In the genomic region with DNA sequence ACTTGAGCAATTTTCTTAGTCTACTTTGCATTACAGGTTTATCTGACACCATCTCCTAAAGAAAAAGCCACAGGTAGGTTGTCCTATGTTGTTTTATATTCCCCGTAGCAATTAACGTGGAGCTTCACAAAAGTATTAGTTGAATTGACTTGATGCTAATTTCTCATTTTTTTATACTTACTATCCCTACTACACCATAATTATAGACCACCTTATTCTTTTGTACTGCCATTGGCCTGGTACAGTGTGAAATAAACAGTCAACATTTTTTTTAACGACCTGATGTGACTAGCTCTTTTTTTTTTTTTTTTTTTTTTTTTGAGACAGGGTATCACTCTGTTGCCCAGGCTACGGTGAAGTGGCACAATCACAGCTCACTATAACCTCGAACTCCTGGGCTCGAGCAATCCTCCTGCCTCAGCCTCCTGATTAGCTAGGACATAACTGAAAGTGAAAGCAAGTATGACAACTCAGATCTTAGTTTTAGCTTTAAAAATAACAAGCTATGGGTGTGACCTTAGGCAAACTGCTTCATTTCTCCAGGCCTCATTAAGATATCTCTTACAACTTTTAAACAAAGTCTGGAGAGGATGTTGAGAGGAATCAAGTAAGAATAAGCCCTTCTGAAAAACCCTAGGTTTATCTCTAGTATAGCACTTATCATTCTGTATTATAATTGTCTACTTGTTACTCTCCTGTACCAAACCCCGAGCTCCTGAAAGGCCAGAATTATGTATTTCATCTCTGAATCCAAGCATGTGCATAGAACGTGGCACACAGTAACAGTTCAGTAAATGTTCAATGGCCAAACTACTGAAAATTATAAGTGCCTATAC, we compare ENCODE assay signal across 1 cellular context.
A peak's percentile ranks its signal among the peaks of the same experiment; 100 is the strongest.
TF ChIP-seq lines count a peak whose summit lies in the region.

No MANE protein-coding gene starts in this region.

TF ChIP-seq in K562, 482 proteins besides CTCF, POLR2A, EP300 and RAD21 (continued from another document and continues in another):
- TF ChIP-seq, protein P1, sequence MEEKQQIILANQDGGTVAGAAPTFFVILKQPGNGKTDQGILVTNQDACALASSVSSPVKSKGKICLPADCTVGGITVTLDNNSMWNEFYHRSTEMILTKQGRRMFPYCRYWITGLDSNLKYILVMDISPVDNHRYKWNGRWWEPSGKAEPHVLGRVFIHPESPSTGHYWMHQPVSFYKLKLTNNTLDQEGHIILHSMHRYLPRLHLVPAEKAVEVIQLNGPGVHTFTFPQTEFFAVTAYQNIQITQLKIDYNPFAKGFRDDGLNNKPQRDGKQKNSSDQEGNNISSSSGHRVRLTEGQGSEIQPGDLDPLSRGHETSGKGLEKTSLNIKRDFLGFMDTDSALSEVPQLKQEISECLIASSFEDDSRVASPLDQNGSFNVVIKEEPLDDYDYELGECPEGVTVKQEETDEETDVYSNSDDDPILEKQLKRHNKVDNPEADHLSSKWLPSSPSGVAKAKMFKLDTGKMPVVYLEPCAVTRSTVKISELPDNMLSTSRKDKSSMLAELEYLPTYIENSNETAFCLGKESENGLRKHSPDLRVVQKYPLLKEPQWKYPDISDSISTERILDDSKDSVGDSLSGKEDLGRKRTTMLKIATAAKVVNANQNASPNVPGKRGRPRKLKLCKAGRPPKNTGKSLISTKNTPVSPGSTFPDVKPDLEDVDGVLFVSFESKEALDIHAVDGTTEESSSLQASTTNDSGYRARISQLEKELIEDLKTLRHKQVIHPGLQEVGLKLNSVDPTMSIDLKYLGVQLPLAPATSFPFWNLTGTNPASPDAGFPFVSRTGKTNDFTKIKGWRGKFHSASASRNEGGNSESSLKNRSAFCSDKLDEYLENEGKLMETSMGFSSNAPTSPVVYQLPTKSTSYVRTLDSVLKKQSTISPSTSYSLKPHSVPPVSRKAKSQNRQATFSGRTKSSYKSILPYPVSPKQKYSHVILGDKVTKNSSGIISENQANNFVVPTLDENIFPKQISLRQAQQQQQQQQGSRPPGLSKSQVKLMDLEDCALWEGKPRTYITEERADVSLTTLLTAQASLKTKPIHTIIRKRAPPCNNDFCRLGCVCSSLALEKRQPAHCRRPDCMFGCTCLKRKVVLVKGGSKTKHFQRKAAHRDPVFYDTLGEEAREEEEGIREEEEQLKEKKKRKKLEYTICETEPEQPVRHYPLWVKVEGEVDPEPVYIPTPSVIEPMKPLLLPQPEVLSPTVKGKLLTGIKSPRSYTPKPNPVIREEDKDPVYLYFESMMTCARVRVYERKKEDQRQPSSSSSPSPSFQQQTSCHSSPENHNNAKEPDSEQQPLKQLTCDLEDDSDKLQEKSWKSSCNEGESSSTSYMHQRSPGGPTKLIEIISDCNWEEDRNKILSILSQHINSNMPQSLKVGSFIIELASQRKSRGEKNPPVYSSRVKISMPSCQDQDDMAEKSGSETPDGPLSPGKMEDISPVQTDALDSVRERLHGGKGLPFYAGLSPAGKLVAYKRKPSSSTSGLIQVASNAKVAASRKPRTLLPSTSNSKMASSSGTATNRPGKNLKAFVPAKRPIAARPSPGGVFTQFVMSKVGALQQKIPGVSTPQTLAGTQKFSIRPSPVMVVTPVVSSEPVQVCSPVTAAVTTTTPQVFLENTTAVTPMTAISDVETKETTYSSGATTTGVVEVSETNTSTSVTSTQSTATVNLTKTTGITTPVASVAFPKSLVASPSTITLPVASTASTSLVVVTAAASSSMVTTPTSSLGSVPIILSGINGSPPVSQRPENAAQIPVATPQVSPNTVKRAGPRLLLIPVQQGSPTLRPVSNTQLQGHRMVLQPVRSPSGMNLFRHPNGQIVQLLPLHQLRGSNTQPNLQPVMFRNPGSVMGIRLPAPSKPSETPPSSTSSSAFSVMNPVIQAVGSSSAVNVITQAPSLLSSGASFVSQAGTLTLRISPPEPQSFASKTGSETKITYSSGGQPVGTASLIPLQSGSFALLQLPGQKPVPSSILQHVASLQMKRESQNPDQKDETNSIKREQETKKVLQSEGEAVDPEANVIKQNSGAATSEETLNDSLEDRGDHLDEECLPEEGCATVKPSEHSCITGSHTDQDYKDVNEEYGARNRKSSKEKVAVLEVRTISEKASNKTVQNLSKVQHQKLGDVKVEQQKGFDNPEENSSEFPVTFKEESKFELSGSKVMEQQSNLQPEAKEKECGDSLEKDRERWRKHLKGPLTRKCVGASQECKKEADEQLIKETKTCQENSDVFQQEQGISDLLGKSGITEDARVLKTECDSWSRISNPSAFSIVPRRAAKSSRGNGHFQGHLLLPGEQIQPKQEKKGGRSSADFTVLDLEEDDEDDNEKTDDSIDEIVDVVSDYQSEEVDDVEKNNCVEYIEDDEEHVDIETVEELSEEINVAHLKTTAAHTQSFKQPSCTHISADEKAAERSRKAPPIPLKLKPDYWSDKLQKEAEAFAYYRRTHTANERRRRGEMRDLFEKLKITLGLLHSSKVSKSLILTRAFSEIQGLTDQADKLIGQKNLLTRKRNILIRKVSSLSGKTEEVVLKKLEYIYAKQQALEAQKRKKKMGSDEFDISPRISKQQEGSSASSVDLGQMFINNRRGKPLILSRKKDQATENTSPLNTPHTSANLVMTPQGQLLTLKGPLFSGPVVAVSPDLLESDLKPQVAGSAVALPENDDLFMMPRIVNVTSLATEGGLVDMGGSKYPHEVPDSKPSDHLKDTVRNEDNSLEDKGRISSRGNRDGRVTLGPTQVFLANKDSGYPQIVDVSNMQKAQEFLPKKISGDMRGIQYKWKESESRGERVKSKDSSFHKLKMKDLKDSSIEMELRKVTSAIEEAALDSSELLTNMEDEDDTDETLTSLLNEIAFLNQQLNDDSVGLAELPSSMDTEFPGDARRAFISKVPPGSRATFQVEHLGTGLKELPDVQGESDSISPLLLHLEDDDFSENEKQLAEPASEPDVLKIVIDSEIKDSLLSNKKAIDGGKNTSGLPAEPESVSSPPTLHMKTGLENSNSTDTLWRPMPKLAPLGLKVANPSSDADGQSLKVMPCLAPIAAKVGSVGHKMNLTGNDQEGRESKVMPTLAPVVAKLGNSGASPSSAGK (IDR thresholded peaks at IDR 0.05), result peak; percentile 58
- TF ChIP-seq SAP30 (IDR thresholded peaks at IDR 0.05; ENCODE audit: borderline replicate concordance, insufficient read depth, low read depth, low read length, poor library complexity, severe bottlenecking) (no peak), CHD2 (IDR thresholded peaks at IDR 0.05; ENCODE audit: low read depth, low read length) (no peak), MTA3 (IDR thresholded peaks at IDR 0.05; ENCODE audit: borderline replicate concordance) (no peak), IRF2 (CRISPR knock-in tag; IDR thresholded peaks at IDR 0.05) (0 out of 2 replicates have a peak, but pooled peaks have one; percentile 81), ZNF384 (IDR thresholded peaks at IDR 0.05; ENCODE audit: low read depth, low read length) (peak; percentile 80), FOXJ2 (tag; IDR thresholded peaks at IDR 0.05) (no peak), MAFF (IDR thresholded peaks at IDR 0.05; ENCODE audit: low read length) (no peak), KLF1 (tag; IDR thresholded peaks at IDR 0.05) (no peak), RNF2 (IDR thresholded peaks at IDR 0.05) (no peak), ZKSCAN1 (IDR thresholded peaks at IDR 0.05; ENCODE audit: low read depth, low read length) (no peak), BCOR (IDR thresholded peaks at IDR 0.05) (no peak), FUS (optimal IDR thresholded peaks at IDR 0.05; ENCODE audit: low read depth, low read length) (no peak), ZNF444 (CRISPR knock-in tag; IDR thresholded peaks at IDR 0.05) (no peak), ZNF644 (tag; IDR thresholded peaks at IDR 0.05; ENCODE audit: low read depth) (peak; percentile 65; the same call in 1 of the 2 replicates), NR2C2 (CRISPR knock-in tag; IDR thresholded peaks at IDR 0.05) (no peak), NR2C2 (tag; IDR thresholded peaks at IDR 0.05) (peak; percentile 60; the same call in 1 of the 2 replicates), ZNF586 (CRISPR knock-in tag; conservative IDR thresholded peaks at IDR 0.05) (no peak), CEBPB (tag; IDR thresholded peaks at IDR 0.05) (no peak), ZNF263 (CRISPR knock-in tag; IDR thresholded peaks at IDR 0.05; ENCODE audit: borderline replicate concordance) (no peak), L3MBTL2 (IDR thresholded peaks at IDR 0.05) (peak; percentile 59), BCLAF1 (IDR thresholded peaks at IDR 0.05; ENCODE audit: borderline replicate concordance in 1 of 2, control insufficient read depth in 1 of 2, low read depth in 2 of 2, low read length in 1 of 2) (no peak), FOXM1 (IDR thresholded peaks at IDR 0.05; ENCODE audit: low read depth) (peak; percentile 56; the same call in 1 of the 2 replicates), FOXM1 (CRISPR knock-in tag; IDR thresholded peaks at IDR 0.05; ENCODE audit: low read depth) (no peak), ADNP (tag; IDR thresholded peaks at IDR 0.05) (peak; percentile 76), NONO (IDR thresholded peaks at IDR 0.05; ENCODE audit: low read depth in 2 of 2, low read length in 1 of 2) (no peak), ZNF449 (CRISPR knock-in tag; IDR thresholded peaks at IDR 0.05) (no peak), POLR3G (IDR thresholded peaks at IDR 0.05; ENCODE audit: extremely low read depth, insufficient read length, insufficient replicate concordance) (no peak), ZNF445 (CRISPR knock-in tag; IDR thresholded peaks at IDR 0.05; ENCODE audit: low read depth) (no peak), CHCHD3 (CRISPR knock-in tag; IDR thresholded peaks at IDR 0.05) (no peak), MEF2A (IDR thresholded peaks at IDR 0.05; ENCODE audit: control insufficient read depth, low read depth, low read length) (no peak), NFE2 (IDR thresholded peaks at IDR 0.05; ENCODE audit: low read depth) (0 out of 2 replicates have a peak, but pooled peaks have one; percentile 1), GABPA (tag; conservative IDR thresholded peaks at IDR 0.05; ENCODE audit: low read depth) (0 out of 2 replicates have a peak, but pooled peaks have one; percentile 16), NCOR1 (IDR thresholded peaks at IDR 0.05) (no peak)
- TF ChIP-seq, protein P2, sequence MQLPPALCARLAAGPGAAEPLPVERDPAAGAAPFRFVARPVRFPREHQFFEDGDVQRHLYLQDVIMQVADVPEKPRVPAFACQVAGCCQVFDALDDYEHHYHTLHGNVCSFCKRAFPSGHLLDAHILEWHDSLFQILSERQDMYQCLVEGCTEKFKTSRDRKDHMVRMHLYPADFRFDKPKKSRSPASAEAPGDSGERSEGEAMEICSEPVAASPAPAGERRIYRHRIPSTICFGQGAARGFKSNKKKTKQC (CRISPR knock-in tag; IDR thresholded peaks at IDR 0.05), result no peak
- TF ChIP-seq, protein P3, sequence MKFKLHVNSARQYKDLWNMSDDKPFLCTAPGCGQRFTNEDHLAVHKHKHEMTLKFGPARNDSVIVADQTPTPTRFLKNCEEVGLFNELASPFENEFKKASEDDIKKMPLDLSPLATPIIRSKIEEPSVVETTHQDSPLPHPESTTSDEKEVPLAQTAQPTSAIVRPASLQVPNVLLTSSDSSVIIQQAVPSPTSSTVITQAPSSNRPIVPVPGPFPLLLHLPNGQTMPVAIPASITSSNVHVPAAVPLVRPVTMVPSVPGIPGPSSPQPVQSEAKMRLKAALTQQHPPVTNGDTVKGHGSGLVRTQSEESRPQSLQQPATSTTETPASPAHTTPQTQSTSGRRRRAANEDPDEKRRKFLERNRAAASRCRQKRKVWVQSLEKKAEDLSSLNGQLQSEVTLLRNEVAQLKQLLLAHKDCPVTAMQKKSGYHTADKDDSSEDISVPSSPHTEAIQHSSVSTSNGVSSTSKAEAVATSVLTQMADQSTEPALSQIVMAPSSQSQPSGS (CRISPR knock-in tag; IDR thresholded peaks at IDR 0.05), result no peak
- TF ChIP-seq, protein P4, sequence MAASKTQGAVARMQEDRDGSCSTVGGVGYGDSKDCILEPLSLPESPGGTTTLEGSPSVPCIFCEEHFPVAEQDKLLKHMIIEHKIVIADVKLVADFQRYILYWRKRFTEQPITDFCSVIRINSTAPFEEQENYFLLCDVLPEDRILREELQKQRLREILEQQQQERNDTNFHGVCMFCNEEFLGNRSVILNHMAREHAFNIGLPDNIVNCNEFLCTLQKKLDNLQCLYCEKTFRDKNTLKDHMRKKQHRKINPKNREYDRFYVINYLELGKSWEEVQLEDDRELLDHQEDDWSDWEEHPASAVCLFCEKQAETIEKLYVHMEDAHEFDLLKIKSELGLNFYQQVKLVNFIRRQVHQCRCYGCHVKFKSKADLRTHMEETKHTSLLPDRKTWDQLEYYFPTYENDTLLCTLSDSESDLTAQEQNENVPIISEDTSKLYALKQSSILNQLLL (CRISPR knock-in tag; IDR thresholded peaks at IDR 0.05; ENCODE audit: borderline replicate concordance), result no peak
- TF ChIP-seq, protein P5, sequence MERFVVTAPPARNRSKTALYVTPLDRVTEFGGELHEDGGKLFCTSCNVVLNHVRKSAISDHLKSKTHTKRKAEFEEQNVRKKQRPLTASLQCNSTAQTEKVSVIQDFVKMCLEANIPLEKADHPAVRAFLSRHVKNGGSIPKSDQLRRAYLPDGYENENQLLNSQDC (CRISPR knock-in tag; IDR thresholded peaks at IDR 0.05), result no peak
